19 cellular contexts compared by ENCODE assay signal in genomic region chr3:127027061-127027735, GRCh38. TPM values are rescaled to one million over a fixed set of nuclear protein-coding genes. Genes with fewer than 3 reads are reported as not detected.
DNase-seq lines count a peak whose midpoint lies in the region; ATAC-seq and TF ChIP-seq lines count a peak whose summit lies in the region.
"Had no signal": no experiment of that assay in that cellular context is flagged by ENCODE, and none has a peak within 500 bp of the region (broad histone marks: within the 10 kb centered on the region; RNA-seq: fewer than 3 reads in every experiment).

No MANE protein-coding gene starts in this region.

- H3K4me1 Mint-ChIP-seq in activated CD8-positive, alpha-beta T cell treated with anti-CD3 and anti-CD28 coated beads, Interleukin-2, amount 10 ng/mL, durations not matched to agents 7 days and 5 days (ENCODE audit: low read depth), result no peaks in the 10 kb centered on the region
- no peaks in the 10 kb centered on the region for H3K4me1 Mint-ChIP-seq in activated CD8-positive, alpha-beta T cell treated with anti-CD3 and anti-CD28 coated beads for 36 hours (ENCODE audit: low read depth)
- no peaks in the 10 kb centered on the region for H3K4me1 Mint-ChIP-seq in glutamatergic neuron (ENCODE audit: low read depth, unreplicated experiment)
- H3K4me1 Mint-ChIP-seq: GM23338 had no signal

- ATAC-seq in activated CD8-positive, alpha-beta T cell treated with anti-CD3 and anti-CD28 coated beads, Interleukin-2, amount 10 ng/mL, durations not matched to agents 7 days and 5 days, result no peak
- ATAC-seq in activated CD8-positive, alpha-beta T cell treated with anti-CD3 and anti-CD28 coated beads for 36 hours, result no peak
- ATAC-seq: A549, GM23338, HCT116 had no signal

- H3K9me3 Mint-ChIP-seq in activated CD8-positive, alpha-beta T cell treated with anti-CD3 and anti-CD28 coated beads, Interleukin-2, amount 10 ng/mL, durations not matched to agents 7 days and 5 days (ENCODE audit: insufficient read depth), result no peaks in the 10 kb centered on the region
- H3K9me3 Mint-ChIP-seq in activated CD8-positive, alpha-beta T cell treated with anti-CD3 and anti-CD28 coated beads for 36 hours, result no peaks in the 10 kb centered on the region
- peaks cover 5% of the 10 kb centered on the region for H3K9me3 Mint-ChIP-seq in glutamatergic neuron (ENCODE audit: unreplicated experiment)
- H3K9me3 Mint-ChIP-seq: CD4-positive, alpha-beta T cell; GM23338; HFFc6 had no signal

- no peak for DNase-seq in activated CD8-positive, alpha-beta T cell treated with anti-CD3 and anti-CD28 coated beads, Interleukin-2, amount 10 ng/mL, durations not matched to agents 7 days and 5 days
- no peak for DNase-seq in activated CD8-positive, alpha-beta T cell treated with anti-CD3 and anti-CD28 coated beads for 36 hours
- DNase-seq in RWPE1 (ENCODE audit: low spot score) (no peak), glutamatergic neuron (no peak), posterior cingulate gyrus (no peak), NCI-H187 treated with DMSO at 0.1 percent for 48 hours (lab: John Stamatoyannopoulos, UW) (no peak), NCI-H1417 treated with DMSO at 0.1 percent for 48 hours (lab: John Stamatoyannopoulos, UW) (no peak)
- DNase-seq: AML-193; CD4-positive, alpha-beta T cell; DMS153; DMS79 treated with DMSO at 0.1 percent for 48 hours; GF-D8; HFFc6 had no signal

- no peaks in the 10 kb centered on the region for H3K36me3 Mint-ChIP-seq in activated CD8-positive, alpha-beta T cell treated with anti-CD3 and anti-CD28 coated beads, Interleukin-2, amount 10 ng/mL, durations not matched to agents 7 days and 5 days (ENCODE audit: low read depth)
- H3K36me3 Mint-ChIP-seq in activated CD8-positive, alpha-beta T cell treated with anti-CD3 and anti-CD28 coated beads for 36 hours (ENCODE audit: low read depth), result no peaks in the 10 kb centered on the region
- no peaks in the 10 kb centered on the region for H3K36me3 Mint-ChIP-seq in glutamatergic neuron (ENCODE audit: unreplicated experiment)

- no peak for TF ChIP-seq CTCF in activated CD8-positive, alpha-beta T cell treated with anti-CD3 and anti-CD28 coated beads for 36 hours (IDR thresholded peaks at IDR 0.05)
- TF ChIP-seq CTCF in RWPE1 (conservative IDR thresholded peaks at IDR 0.05; ENCODE audit: low read depth) (no peak), glutamatergic neuron (IDR thresholded peaks at IDR 0.05; ENCODE audit: partially characterized antibody, unreplicated experiment) (no peak)

- CTCF ChIA-PET in activated CD8-positive, alpha-beta T cell treated with anti-CD3 and anti-CD28 coated beads, Interleukin-2, amount 10 ng/mL, durations not matched to agents 7 days and 5 days (lab: Charles Lee), result no interaction called here
- CTCF ChIA-PET in activated CD8-positive, alpha-beta T cell treated with anti-CD3 and anti-CD28 coated beads for 36 hours (lab: Charles Lee), result no interaction called here
- CTCF ChIA-PET in RWPE1 (lab: Yijun Ruan, JAX), result interaction anchor here (0.7 kb wide), 1 partner anchor 1398 kb away, joined by 4 read pairs; no protein-coding TSS in a partner anchor

- H3K27ac ChIP-seq in RWPE1, result peak overlapping the region; percentile 12; the same call in 1 of the 2 replicates
- H3K27ac ChIP-seq: 22Rv1, A549, C4-2B, HL-60 had no signal

- H3K27ac Mint-ChIP-seq in activated CD8-positive, alpha-beta T cell treated with anti-CD3 and anti-CD28 coated beads, Interleukin-2, amount 10 ng/mL, durations not matched to agents 7 days and 5 days, result peak overlapping the region; percentile 30
- H3K27ac Mint-ChIP-seq in activated CD8-positive, alpha-beta T cell treated with anti-CD3 and anti-CD28 coated beads for 36 hours, result no peak overlapping the region
- H3K27ac Mint-ChIP-seq in glutamatergic neuron (ENCODE audit: unreplicated experiment), result peak overlapping the region; percentile 44
- H3K27ac Mint-ChIP-seq: CD4-positive, alpha-beta T cell; GM23338; HFFc6 had no signal

- intact Hi-C loops in activated CD8-positive, alpha-beta T cell treated with anti-CD3 and anti-CD28 coated beads for 36 hours (cut with micrococcal nuclease), result no loop called here
- intact Hi-C loops in posterior cingulate gyrus (cut with DNase I), result no loop called here

- H3K27me3 Mint-ChIP-seq in activated CD8-positive, alpha-beta T cell treated with anti-CD3 and anti-CD28 coated beads, Interleukin-2, amount 10 ng/mL, durations not matched to agents 7 days and 5 days (ENCODE audit: low read depth), result no peaks in the 10 kb centered on the region
- H3K27me3 Mint-ChIP-seq in activated CD8-positive, alpha-beta T cell treated with anti-CD3 and anti-CD28 coated beads for 36 hours, result no peaks in the 10 kb centered on the region
- peaks cover 2% of the 10 kb centered on the region for H3K27me3 Mint-ChIP-seq in glutamatergic neuron (ENCODE audit: unreplicated experiment)
- H3K27me3 Mint-ChIP-seq: CD4-positive, alpha-beta T cell had no signal

- POLR2A ChIA-PET in activated CD8-positive, alpha-beta T cell treated with anti-CD3 and anti-CD28 coated beads, Interleukin-2, amount 10 ng/mL, durations not matched to agents 7 days and 5 days (lab: Charles Lee), result no interaction called here
- POLR2A ChIA-PET in activated CD8-positive, alpha-beta T cell treated with anti-CD3 and anti-CD28 coated beads for 36 hours (lab: Charles Lee), result no interaction called here
- POLR2A ChIA-PET in RWPE1 (lab: Yijun Ruan, JAX; ENCODE audit: low non-redundant PET), result no interaction called here

- H3K4me3 Mint-ChIP-seq in activated CD8-positive, alpha-beta T cell treated with anti-CD3 and anti-CD28 coated beads, Interleukin-2, amount 10 ng/mL, durations not matched to agents 7 days and 5 days, result no peak overlapping the region
- H3K4me3 Mint-ChIP-seq in activated CD8-positive, alpha-beta T cell treated with anti-CD3 and anti-CD28 coated beads for 36 hours, result no peak overlapping the region
- H3K4me3 Mint-ChIP-seq in glutamatergic neuron (ENCODE audit: unreplicated experiment), result no peak overlapping the region
- H3K4me3 Mint-ChIP-seq: CD4-positive, alpha-beta T cell; GM23338; HFFc6 had no signal

RNA-seq across cellular contexts. Expression of gene PLXNA1, which starts 44.3 kb away (rescaled TPM):
- 1 to 10 TPM; 2.4 to 2.7 TPM for total RNA-seq in activated CD8-positive, alpha-beta T cell treated with anti-CD3 and anti-CD28 coated beads, Interleukin-2, amount 10 ng/mL, durations not matched to agents 7 days and 5 days
- total RNA-seq in activated CD8-positive, alpha-beta T cell treated with anti-CD3 and anti-CD28 coated beads for 36 hours, result 1 to 10 TPM; 5.1 to 6.6 TPM
- 110 TPM for total RNA-seq in glutamatergic neuron (ENCODE audit: unreplicated experiment)

Comparison
In these comparisons a context has a peak if more than half of its experiments do, and no peak if none do; other contexts are left out.
1. RNA of gene PLXNA1, which starts 44.3 kb away (total RNA-seq): 110 TPM in glutamatergic neuron (single experiment); 5.1 to 6.6 TPM in activated CD8-positive, alpha-beta T cell treated with anti-CD3 and anti-CD28 coated beads for 36 hours and 2.4 to 2.7 TPM in activated CD8-positive, alpha-beta T cell treated with anti-CD3 and anti-CD28 coated beads, Interleukin-2, amount 10 ng/mL, durations not matched to agents 7 days and 5 days; every median in the first group is over 10 times any median in the second.